Comparison of ENCODE assay signal across 21 cellular contexts in the genomic region with DNA sequence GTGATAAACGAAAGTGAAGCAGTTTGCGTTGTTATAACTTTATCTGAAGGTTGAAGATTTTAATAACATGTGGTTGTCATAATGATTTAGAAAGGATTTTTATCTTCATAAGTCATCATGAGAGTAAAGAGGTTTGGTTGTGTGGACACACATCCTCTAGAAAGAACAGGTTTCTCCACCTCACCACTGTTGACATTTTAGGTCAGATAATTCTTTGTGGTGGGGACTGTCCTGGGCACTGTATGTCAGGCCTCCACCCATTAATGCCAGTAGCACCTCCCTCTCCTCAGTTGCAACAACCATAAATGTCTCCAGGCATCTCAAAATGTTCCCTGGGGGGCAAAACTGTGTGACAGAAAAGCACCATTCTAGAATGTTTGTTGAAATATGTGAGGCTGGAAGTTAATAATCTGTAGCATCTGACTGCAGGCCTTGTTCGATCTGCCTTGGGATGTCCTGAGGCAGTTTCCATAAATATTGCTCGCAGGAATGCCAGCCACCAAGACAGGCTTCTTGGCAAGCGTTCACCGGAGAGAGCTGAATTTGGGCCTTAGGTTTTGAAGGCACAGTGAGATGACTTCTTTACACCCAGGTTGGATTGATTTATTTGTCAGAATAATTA.
DNase-seq lines count a peak whose midpoint lies in the region; TF ChIP-seq lines count a peak whose summit lies in the region.
"Had no signal": no experiment of that assay in that cellular context is flagged by ENCODE, and none has a peak within 500 bp of the region (broad histone marks: within the 10 kb centered on the region; RNA-seq: fewer than 3 reads in every experiment).

No MANE protein-coding gene starts in this region.

- H3K4me1 ChIP-seq in sigmoid colon (peaks cover 0 to 28% (median 10%) of the 10 kb centered on the region in 4 donors), endodermal cell (ENCODE audit: control insufficient read depth, insufficient read depth, low read length) (peaks cover 4% of the 10 kb centered on the region), suprapubic skin (no peaks in the 10 kb centered on the region)

- H3K27me3 ChIP-seq in sigmoid colon, result no peaks in the 10 kb centered on the region
- H3K27me3 ChIP-seq in endodermal cell (ENCODE audit: control insufficient read depth, insufficient read depth, low read length, poor library complexity, severe bottlenecking), result no peaks in the 10 kb centered on the region
- no peaks in the 10 kb centered on the region for H3K27me3 ChIP-seq in suprapubic skin

- peaks cover 3% of the 10 kb centered on the region for H3K27me3 Mint-ChIP-seq in endodermal cell (ENCODE audit: insufficient read depth)

- no peaks in the 10 kb centered on the region for H3K36me3 ChIP-seq in sigmoid colon
- no peaks in the 10 kb centered on the region for H3K36me3 ChIP-seq in endodermal cell (ENCODE audit: control insufficient read depth, insufficient read depth, low read length)
- H3K36me3 ChIP-seq in suprapubic skin, result no peaks in the 10 kb centered on the region

- TF ChIP-seq CTCF in sigmoid colon (IDR thresholded peaks at IDR 0.05), result no peak
- no peak for TF ChIP-seq CTCF in endodermal cell (conservative IDR thresholded peaks at IDR 0.05)
- no peak for TF ChIP-seq CTCF in suprapubic skin (IDR thresholded peaks at IDR 0.05)

- 81 to 82% methylated on average over 6 of the region's 6 CpGs for WGBS in sigmoid colon, 2 donors
- WGBS in endodermal cell (ENCODE audit: insufficient coverage in 1 of 2, insufficient read length in 1 of 2), 2 experiments, result 93 to 97% methylated on average over 5 to 6 of the region's 6 CpGs
- 49% methylated on average over 6 of the region's 6 CpGs for WGBS in suprapubic skin

- TF ChIP-seq POLR2A in sigmoid colon (IDR thresholded peaks at IDR 0.05), result no peak
- no peak for TF ChIP-seq POLR2A in suprapubic skin (IDR thresholded peaks at IDR 0.05)

- no peak for TF ChIP-seq EP300 in sigmoid colon (IDR thresholded peaks at IDR 0.05)
- no peak for TF ChIP-seq EP300 in suprapubic skin (IDR thresholded peaks at IDR 0.05)

- DNase-seq in DMS53 (lab: John Stamatoyannopoulos, UW) (peak; percentile 18), DMS53 treated with DMSO at 0.1 percent for 48 hours (lab: John Stamatoyannopoulos, UW; ENCODE audit: unreplicated experiment) (no peak), SK-MEL-5 (ENCODE audit: low read depth, low spot score) (peak; percentile 16), kidney tubule cell (ENCODE audit: low spot score) (peak; percentile 23), sigmoid colon (no peak), EL (no peak), endodermal cell (no peak), suprapubic skin (ENCODE audit: low spot score in 2 of 2) (no peak)
- DNase-seq: AML-193, DMS 273 treated with DMSO at 0.1 percent for 48 hours, GF-D8, H9, NCI-H1417, NCI-H187, NCI-H2107, NCI-H226, NCI-H524 had no signal

- intact Hi-C loops in sigmoid colon (cut with DNase I), result loop anchor here (10.0 kb wide), 1 partner anchor 281 kb away; no protein-coding TSS in a partner anchor

- H3K9me3 Mint-ChIP-seq in endodermal cell, result peaks cover 32% of the 10 kb centered on the region

- no peak overlapping the region for H3K4me3 Mint-ChIP-seq in endodermal cell
- H3K4me3 Mint-ChIP-seq: CD14-positive monocyte, H9 had no signal

- H3K27ac ChIP-seq in sigmoid colon (peak overlapping the region in 3 of 4 donors; percentile 64 to 70 (median 67)), endodermal cell (ENCODE audit: low read depth, low read length) (no peak overlapping the region), suprapubic skin (no peak overlapping the region)
- H3K27ac ChIP-seq: 22Rv1, KMS-11 had no signal

- no peaks in the 10 kb centered on the region for H3K9me3 ChIP-seq in sigmoid colon
- H3K9me3 ChIP-seq in endodermal cell (ENCODE audit: control insufficient read depth, low read length), result peaks cover 3% of the 10 kb centered on the region
- no peaks in the 10 kb centered on the region for H3K9me3 ChIP-seq in suprapubic skin

- no peak overlapping the region for H3K9ac ChIP-seq in endodermal cell (ENCODE audit: extremely low read depth, low read length, poor library complexity, severe bottlenecking)
- H3K9ac ChIP-seq: KMS-11 had no signal

- peaks cover 4% of the 10 kb centered on the region for H3K36me3 Mint-ChIP-seq in endodermal cell (ENCODE audit: low read depth)
- H3K36me3 Mint-ChIP-seq: CD14-positive monocyte had no signal

- H3K4me1 Mint-ChIP-seq in endodermal cell, result peaks cover 6% of the 10 kb centered on the region
- H3K4me1 Mint-ChIP-seq: H9 had no signal

- in situ Hi-C loops in SK-MEL-5 (cut with HindIII; ENCODE audit: low pct_unique_long_range_greater_than_20kb, low sequenced_read_pairs), result no loop called here

- H3K4me3 ChIP-seq in sigmoid colon (no peak overlapping the region), endodermal cell (ENCODE audit: low read length) (no peak overlapping the region), suprapubic skin (no peak overlapping the region)
- H3K4me3 ChIP-seq: GM12878 had no signal

- H3K27ac Mint-ChIP-seq in endodermal cell, result no peak overlapping the region
- H3K27ac Mint-ChIP-seq: H9 had no signal

Comparison
In these comparisons a context has a peak if more than half of its experiments do, and no peak if none do; other contexts are left out.
1. DNase-seq: peak in DMS53 (single experiment), SK-MEL-5 (single experiment) and kidney tubule cell (single experiment); none in DMS53 treated with DMSO at 0.1 percent for 48 hours (single experiment), sigmoid colon (single experiment), EL (single experiment), endodermal cell (single experiment) and suprapubic skin (0 of 2).
2. H3K27ac ChIP-seq: peak in sigmoid colon (3 of 4); none in endodermal cell (single experiment) and suprapubic skin (single experiment).